In genomic region chr5:5092149-5092548, GRCh38 we compare ENCODE assay signal across 9 cellular contexts. TPM values are rescaled to one million over a fixed set of nuclear protein-coding genes. Genes with fewer than 3 reads are reported as not detected.
"Had no signal": no experiment of that assay in that cellular context is flagged by ENCODE, and none has a peak within 500 bp of the region (broad histone marks: within the 10 kb centered on the region; RNA-seq: fewer than 3 reads in every experiment).

No MANE protein-coding gene starts in this region.

- FAIRE-seq: G401.6, GM12878, GM12891, GM12892, GM18507, GM19239 had no signal

- ATAC-seq: GM12878 had no signal

- H3K4me3 ChIP-seq: GM12878 had no signal

- DNase-seq: GDM1, GF-D8 had no signal

RNA-seq across cellular contexts. Expression of gene ADAMTS16, which starts 48.0 kb away (rescaled TPM):
- total RNA-seq: G401, GM12878 had no signal
